1 cellular context compared by ENCODE assay signal in the genomic region with DNA sequence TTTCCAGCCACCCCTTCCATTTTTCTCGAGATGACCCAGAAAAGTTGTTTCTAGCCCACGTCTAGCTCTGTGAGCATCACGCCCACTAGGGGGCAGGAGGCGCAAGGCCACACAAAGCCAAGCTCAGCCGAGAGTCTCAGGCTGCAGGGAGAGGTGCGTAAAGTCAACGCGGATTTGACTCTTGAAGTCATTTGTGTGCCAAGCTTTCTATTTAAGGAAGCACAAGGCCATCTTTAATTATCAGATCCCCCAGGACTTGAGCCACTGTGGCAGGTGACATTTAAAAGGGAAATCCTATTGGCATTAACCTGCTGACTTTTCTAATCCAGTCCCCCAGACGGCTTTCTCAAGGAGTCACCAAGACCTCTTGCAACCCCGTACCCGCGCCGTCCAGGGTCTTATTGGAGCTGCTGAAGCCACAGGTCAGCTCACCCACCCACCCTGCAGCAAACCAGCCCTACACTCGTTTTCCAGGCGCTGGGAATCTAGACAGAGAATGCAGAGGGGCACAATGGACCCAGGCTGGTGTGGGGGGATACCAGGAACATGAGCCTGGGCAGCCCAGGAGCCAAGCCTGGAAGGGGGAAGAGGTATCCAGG.
TF ChIP-seq lines count a peak whose summit lies in the region.

No MANE protein-coding gene starts in this region.

TF ChIP-seq in HepG2, 621 proteins besides CTCF, POLR2A, EP300 and RAD21 (continued from another document):
- TF ChIP-seq, protein P1, sequence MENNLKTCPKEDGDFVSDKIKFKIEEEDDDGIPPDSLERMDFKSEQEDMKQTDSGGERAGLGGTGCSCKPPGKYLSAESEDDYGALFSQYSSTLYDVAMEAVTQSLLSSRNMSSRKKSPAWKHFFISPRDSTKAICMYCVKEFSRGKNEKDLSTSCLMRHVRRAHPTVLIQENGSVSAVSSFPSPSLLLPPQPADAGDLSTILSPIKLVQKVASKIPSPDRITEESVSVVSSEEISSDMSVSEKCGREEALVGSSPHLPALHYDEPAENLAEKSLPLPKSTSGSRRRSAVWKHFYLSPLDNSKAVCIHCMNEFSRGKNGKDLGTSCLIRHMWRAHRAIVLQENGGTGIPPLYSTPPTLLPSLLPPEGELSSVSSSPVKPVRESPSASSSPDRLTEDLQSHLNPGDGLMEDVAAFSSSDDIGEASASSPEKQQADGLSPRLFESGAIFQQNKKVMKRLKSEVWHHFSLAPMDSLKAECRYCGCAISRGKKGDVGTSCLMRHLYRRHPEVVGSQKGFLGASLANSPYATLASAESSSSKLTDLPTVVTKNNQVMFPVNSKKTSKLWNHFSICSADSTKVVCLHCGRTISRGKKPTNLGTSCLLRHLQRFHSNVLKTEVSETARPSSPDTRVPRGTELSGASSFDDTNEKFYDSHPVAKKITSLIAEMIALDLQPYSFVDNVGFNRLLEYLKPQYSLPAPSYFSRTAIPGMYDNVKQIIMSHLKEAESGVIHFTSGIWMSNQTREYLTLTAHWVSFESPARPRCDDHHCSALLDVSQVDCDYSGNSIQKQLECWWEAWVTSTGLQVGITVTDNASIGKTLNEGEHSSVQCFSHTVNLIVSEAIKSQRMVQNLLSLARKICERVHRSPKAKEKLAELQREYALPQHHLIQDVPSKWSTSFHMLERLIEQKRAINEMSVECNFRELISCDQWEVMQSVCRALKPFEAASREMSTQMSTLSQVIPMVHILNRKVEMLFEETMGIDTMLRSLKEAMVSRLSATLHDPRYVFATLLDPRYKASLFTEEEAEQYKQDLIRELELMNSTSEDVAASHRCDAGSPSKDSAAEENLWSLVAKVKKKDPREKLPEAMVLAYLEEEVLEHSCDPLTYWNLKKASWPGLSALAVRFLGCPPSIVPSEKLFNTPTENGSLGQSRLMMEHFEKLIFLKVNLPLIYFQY (CRISPR knock-in tag; IDR thresholded peaks at IDR 0.05; ENCODE audit: borderline replicate concordance): 0 out of 2 replicates have a peak, but pooled peaks have one; percentile 55
- TF ChIP-seq MED1 (CRISPR knock-in tag; IDR thresholded peaks at IDR 0.05) (no peak), PPARG (CRISPR knock-in tag; conservative IDR thresholded peaks at IDR 0.05) (no peak)
- TF ChIP-seq, protein P2, sequence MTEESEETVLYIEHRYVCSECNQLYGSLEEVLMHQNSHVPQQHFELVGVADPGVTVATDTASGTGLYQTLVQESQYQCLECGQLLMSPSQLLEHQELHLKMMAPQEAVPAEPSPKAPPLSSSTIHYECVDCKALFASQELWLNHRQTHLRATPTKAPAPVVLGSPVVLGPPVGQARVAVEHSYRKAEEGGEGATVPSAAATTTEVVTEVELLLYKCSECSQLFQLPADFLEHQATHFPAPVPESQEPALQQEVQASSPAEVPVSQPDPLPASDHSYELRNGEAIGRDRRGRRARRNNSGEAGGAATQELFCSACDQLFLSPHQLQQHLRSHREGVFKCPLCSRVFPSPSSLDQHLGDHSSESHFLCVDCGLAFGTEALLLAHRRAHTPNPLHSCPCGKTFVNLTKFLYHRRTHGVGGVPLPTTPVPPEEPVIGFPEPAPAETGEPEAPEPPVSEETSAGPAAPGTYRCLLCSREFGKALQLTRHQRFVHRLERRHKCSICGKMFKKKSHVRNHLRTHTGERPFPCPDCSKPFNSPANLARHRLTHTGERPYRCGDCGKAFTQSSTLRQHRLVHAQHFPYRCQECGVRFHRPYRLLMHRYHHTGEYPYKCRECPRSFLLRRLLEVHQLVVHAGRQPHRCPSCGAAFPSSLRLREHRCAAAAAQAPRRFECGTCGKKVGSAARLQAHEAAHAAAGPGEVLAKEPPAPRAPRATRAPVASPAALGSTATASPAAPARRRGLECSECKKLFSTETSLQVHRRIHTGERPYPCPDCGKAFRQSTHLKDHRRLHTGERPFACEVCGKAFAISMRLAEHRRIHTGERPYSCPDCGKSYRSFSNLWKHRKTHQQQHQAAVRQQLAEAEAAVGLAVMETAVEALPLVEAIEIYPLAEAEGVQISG (CRISPR knock-in tag; IDR thresholded peaks at IDR 0.05): 0 out of 2 replicates have a peak, but pooled peaks have one; percentile 22
